8 cellular contexts compared by ENCODE assay signal in the genomic region with DNA sequence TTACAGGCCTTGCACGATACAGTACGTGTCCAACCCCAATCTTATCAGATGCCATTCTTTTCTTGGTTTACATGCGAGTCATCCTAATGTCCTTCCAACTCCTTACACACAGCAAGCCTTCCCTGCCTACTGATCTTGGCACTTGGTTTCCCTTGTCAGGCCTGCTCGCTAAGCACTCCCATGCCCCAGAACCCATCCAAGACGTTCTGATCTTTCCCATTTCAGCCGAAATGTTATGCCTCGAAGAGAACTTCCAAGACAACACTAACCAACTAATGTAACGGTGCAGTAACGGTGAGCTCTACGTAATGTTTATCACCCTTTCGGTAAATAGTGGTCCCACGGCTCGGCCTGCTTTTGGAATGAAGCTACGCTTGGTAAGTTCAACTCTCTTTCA. TPM values are rescaled to one million over a fixed set of nuclear protein-coding genes. Genes with fewer than 3 reads are reported as not detected.
DNase-seq lines count a peak whose midpoint lies in the region; ATAC-seq, FAIRE-seq and TF ChIP-seq lines count a peak whose summit lies in the region.

No MANE protein-coding gene starts in this region.

- no peaks in the 10 kb centered on the region for H3K9me3 Mint-ChIP-seq in glutamatergic neuron (ENCODE audit: unreplicated experiment)

- TF ChIP-seq POLR2A in H54 (IDR thresholded peaks at IDR 0.05; ENCODE audit: low read depth, low read length): no peak

- H3K36me3 Mint-ChIP-seq in glutamatergic neuron (ENCODE audit: unreplicated experiment): no peaks in the 10 kb centered on the region

- H3K27ac Mint-ChIP-seq in glutamatergic neuron (ENCODE audit: unreplicated experiment): no peak overlapping the region

- H3K4me3 ChIP-seq in AG10803 (ENCODE audit: low read length): peak overlapping the region; percentile 96
- peak overlapping the region; percentile 95 for H3K4me3 ChIP-seq in HUES64 (ENCODE audit: low read length)
- H3K4me3 ChIP-seq in cardiac fibroblast (replicated peaks in 1 of 2; ENCODE audit: low read depth in 2 of 2, low read length in 2 of 2): peak overlapping the region; percentile 57 to 87
- peak overlapping the region; percentile 65 for H3K4me3 ChIP-seq in mucosa of descending colon

- no peaks in the 10 kb centered on the region for H3K9me3 ChIP-seq in HUES64 (ENCODE audit: insufficient read depth, low read depth, low read length)
- H3K9me3 ChIP-seq in mucosa of descending colon: no peaks in the 10 kb centered on the region

- no peak for FAIRE-seq in H54 (lab: Jason Lieb, UNC)

- H3K4me3 Mint-ChIP-seq in glutamatergic neuron (ENCODE audit: unreplicated experiment): no peak overlapping the region

- ATAC-seq in mucosa of descending colon (no peak), HG03039 (IDR thresholded peaks at IDR 0.05; ENCODE audit: unreplicated experiment) (no peak)

- H3K4me1 Mint-ChIP-seq in glutamatergic neuron (ENCODE audit: low read depth, unreplicated experiment): no peaks in the 10 kb centered on the region

- peaks cover 17% of the 10 kb centered on the region; the same call in 1 of the 2 replicates for H3K27me3 ChIP-seq in HUES64 (ENCODE audit: insufficient read depth, low read length)

- H3K27ac ChIP-seq in HUES64 (ENCODE audit: low read depth, low read length): peak overlapping the region; percentile 72; the same call in 1 of the 2 replicates

- DNase-seq in AG10803 (ENCODE audit: low read depth): peak; percentile 47
- DNase-seq in cardiac fibroblast (ENCODE audit: low read depth in 2 of 2): peak; percentile 46 to 59
- no peak for DNase-seq in mucosa of descending colon
- no peak for DNase-seq in COR-L47 (lab: John Stamatoyannopoulos, UW)
- DNase-seq in glutamatergic neuron: no peak
- no peak for DNase-seq in H54 (ENCODE audit: insufficient read length, low spot score)

- WGBS in HUES64: 5% methylated on average over 14 of the region's 14 CpGs

- intact Hi-C loops in mucosa of descending colon (cut with DNase I, micrococcal nuclease): no loop called here

- peak overlapping the region; percentile 95 for H3K9ac ChIP-seq in HUES64 (ENCODE audit: low read depth, low read length)

- no peaks in the 10 kb centered on the region for H3K27me3 Mint-ChIP-seq in glutamatergic neuron (ENCODE audit: unreplicated experiment)

- no peak for TF ChIP-seq CTCF in AG10803 (conservative IDR thresholded peaks at IDR 0.05; ENCODE audit: low read length)
- no peak for TF ChIP-seq CTCF in cardiac fibroblast (IDR thresholded peaks at IDR 0.05; ENCODE audit: low read depth, low read length)
- TF ChIP-seq CTCF in mucosa of descending colon (IDR thresholded peaks at IDR 0.05): no peak
- no peak for TF ChIP-seq CTCF in glutamatergic neuron (IDR thresholded peaks at IDR 0.05; ENCODE audit: partially characterized antibody, unreplicated experiment)

- H3K36me3 ChIP-seq in HUES64 (ENCODE audit: insufficient read depth, low read length) (peaks cover 37% of the 10 kb centered on the region), mucosa of descending colon (ENCODE audit: low read depth) (peaks cover 12% of the 10 kb centered on the region)

- H3K4me1 ChIP-seq in HUES64 (ENCODE audit: insufficient read depth, low read length) (peaks cover 9% of the 10 kb centered on the region; the same call in 1 of the 2 replicates), mucosa of descending colon (ENCODE audit: low read depth) (peaks cover 11% of the 10 kb centered on the region)

RNA-seq across cellular contexts. Expression of gene PES1, which starts 0.5 kb away (rescaled TPM):
- polyA plus RNA-seq in HUES64 (2013, experiment 1 of 2): 89.2 TPM
- polyA plus RNA-seq in HUES64 (2013, experiment 2 of 2): 75.0 TPM
- total RNA-seq in mucosa of descending colon (10 to 100 TPM; 46.2 to 54.3 (median 48.5) TPM), glutamatergic neuron (ENCODE audit: unreplicated experiment) (40.6 TPM)

RNA-seq across cellular contexts. Expression of gene TCN2, which starts 15.8 kb away (rescaled TPM):
- 40.7 TPM for polyA plus RNA-seq in HUES64 (2013, experiment 1 of 2)
- 47.7 TPM for polyA plus RNA-seq in HUES64 (2013, experiment 2 of 2)
- total RNA-seq in mucosa of descending colon (10 to 100 TPM; 23.3 to 43.7 (median 40.2) TPM), glutamatergic neuron (ENCODE audit: unreplicated experiment) (4.1 TPM)

RNA-seq across cellular contexts. Expression of gene GAL3ST1, which starts 16.7 kb away (rescaled TPM):
- polyA plus RNA-seq in HUES64 (2013, experiment 1 of 2): 6.3 TPM
- polyA plus RNA-seq in HUES64 (2013, experiment 2 of 2): 10.3 TPM
- 10 to 100 TPM in 2 of 3 donors, 1 to 10 TPM in 1; 7.9 to 15.9 (median 10.1) TPM for total RNA-seq in mucosa of descending colon
- total RNA-seq in glutamatergic neuron (ENCODE audit: unreplicated experiment): 1.8 TPM

RNA-seq across cellular contexts. Expression of gene SLC35E4, which starts 44.4 kb away (rescaled TPM):
- polyA plus RNA-seq in HUES64 (2013, experiment 1 of 2): 3.3 TPM
- 2.6 TPM for polyA plus RNA-seq in HUES64 (2013, experiment 2 of 2)
- total RNA-seq in mucosa of descending colon: 1 to 10 TPM; 5.0 to 8.5 (median 7.6) TPM
- total RNA-seq in glutamatergic neuron (ENCODE audit: unreplicated experiment): 5.0 TPM

RNA-seq across cellular contexts. Expression of gene SEC14L6, which starts 44.6 kb away (rescaled TPM):
- polyA plus RNA-seq in HUES64 (2013, experiment 1 of 2): 0.95 TPM
- polyA plus RNA-seq in HUES64 (2013, experiment 2 of 2): 0.95 TPM
- total RNA-seq in mucosa of descending colon (under 1 TPM in 2 of 3 donors, not detected in 1; 0.26 to 0.47 TPM), glutamatergic neuron (ENCODE audit: unreplicated experiment) (not detected)

Comparison
In these comparisons a context has a peak if more than half of its experiments do, and no peak if none do; other contexts are left out.
1. DNase-seq: peak in AG10803 (single experiment) and cardiac fibroblast (2 of 2); none in mucosa of descending colon (0 of 3), COR-L47 (single experiment), glutamatergic neuron (single experiment) and H54 (single experiment).
2. Peak in every context shown above with its lines, with median percentiles within 50 percentile points of each other: H3K4me3 ChIP-seq.